In genomic region chr11:45583981-45584380, GRCh38 we compare ENCODE assay signal across 5 cellular contexts.
"Had no signal": no experiment of that assay in that cellular context is flagged by ENCODE, and none has a peak within 500 bp of the region (broad histone marks: within the 10 kb centered on the region; RNA-seq: fewer than 3 reads in every experiment).

No MANE protein-coding gene starts in this region.

- DNase-seq: IMR-90, KBM-7 had no signal

- H3K27ac ChIP-seq: HL-60 had no signal

- ATAC-seq: HepG2, K562 had no signal

- H3K4me3 ChIP-seq: K562 had no signal
